In genomic region chrX:94401426-94401825, GRCh38 we compare ENCODE assay signal across 1 cellular context.
TF ChIP-seq lines count a peak whose summit lies in the region.

No MANE protein-coding gene starts in this region.

TF ChIP-seq in GM12878, 131 proteins besides CTCF, POLR2A, EP300 and RAD21 (continued from another document):
- no peak for TF ChIP-seq ZBTB11 (CRISPR knock-in tag; IDR thresholded peaks at IDR 0.05)
- no peak for TF ChIP-seq RB1 (IDR thresholded peaks at IDR 0.05; ENCODE audit: borderline replicate concordance)
